8 cellular contexts compared by ENCODE assay signal in the genomic region with DNA sequence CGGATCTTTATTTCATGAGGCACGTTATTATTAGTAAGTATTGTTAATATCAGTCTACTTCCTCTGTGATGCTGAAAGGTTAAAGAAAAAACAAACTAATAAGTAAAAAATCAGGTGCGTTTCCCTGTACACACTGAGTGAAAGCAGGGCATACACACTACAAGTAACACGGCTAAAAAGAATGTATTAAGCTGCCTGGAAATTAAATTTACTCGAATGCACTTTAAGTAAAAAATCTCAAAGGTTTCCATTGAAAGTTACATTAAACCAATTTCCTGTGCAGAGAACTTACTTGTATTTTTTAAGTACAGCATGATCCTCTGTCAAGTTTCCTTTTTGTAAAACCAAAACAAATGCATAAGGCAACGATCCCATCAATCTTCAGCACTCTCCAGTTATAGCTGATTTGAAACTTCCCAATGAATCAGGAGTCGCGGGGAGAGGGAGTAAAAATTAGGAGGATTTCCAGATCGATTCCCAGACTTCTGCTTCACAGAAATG. TPM values are rescaled to one million over a fixed set of nuclear protein-coding genes. Genes with fewer than 3 reads are reported as not detected.
A peak's percentile ranks its signal among the peaks of the same experiment; 100 is the strongest.
DNase-seq lines count a peak whose midpoint lies in the region; TF ChIP-seq lines count a peak whose summit lies in the region.

No MANE protein-coding gene starts in this region.

- peak overlapping the region; percentile 86 for H2AFZ ChIP-seq in parathyroid adenoma

- H3K79me2 ChIP-seq in parathyroid adenoma = no peaks in the 10 kb centered on the region

- H3K4me1 ChIP-seq in NT2/D1 (ENCODE audit: insufficient read depth, insufficient read length) (peaks cover 3% of the 10 kb centered on the region), parathyroid adenoma (peaks cover 12% of the 10 kb centered on the region)

- H3K36me3 ChIP-seq in GM06990 (ENCODE audit: control insufficient read depth, insufficient read depth, low read length) (no peaks in the 10 kb centered on the region), NT2/D1 (ENCODE audit: insufficient read depth, insufficient read length, low read length) (no peaks in the 10 kb centered on the region), parathyroid adenoma (ENCODE audit: control insufficient read depth, insufficient read depth, low read length) (no peaks in the 10 kb centered on the region)

- H3K27ac ChIP-seq in parathyroid adenoma = peak overlapping the region; percentile 80

- TF ChIP-seq CTCF in GM06990 (IDR thresholded peaks at IDR 0.05; ENCODE audit: insufficient read depth, low read length, poor library complexity, severe bottlenecking) (no peak), epithelial cell of esophagus (IDR thresholded peaks at IDR 0.05; ENCODE audit: insufficient read depth, low read depth, low read length, missing control alignments) (no peak), parathyroid adenoma (IDR thresholded peaks at IDR 0.05) (no peak)

- H3K4me2 ChIP-seq in parathyroid adenoma (ENCODE audit: low read length) = peak overlapping the region; percentile 73

- DNase-seq in GM06990 (ENCODE audit: extremely low read depth, insufficient read length) (no peak), NT2/D1 (ENCODE audit: low read depth, low spot score) (no peak), epithelial cell of esophagus (ENCODE audit: low read depth) (no peak), ureter (ENCODE audit: low spot score) (no peak), SIG-M5 treated with dmso at 0.1 percent for 504 hours (lab: John Stamatoyannopoulos, UW; ENCODE audit: unreplicated experiment) (no peak)
- DNase-seq in stimulated activated CD4-positive, alpha-beta T cell treated with anti-CD3 and anti-CD28 coated beads, Interleukin-1b, Interleukin-23, amount 100 ng/mL, for 48 hours = no peak
- no peak for DNase-seq in activated CD4-positive, CD25-positive, alpha-beta regulatory T cell treated with anti-CD3 and anti-CD28 coated beads, Interleukin-2, amount 50 U/mL, for 72 hours

- peak overlapping the region; percentile 98 for H3K4me3 ChIP-seq in GM06990 (replicated peaks; ENCODE audit: low read depth, low read length)
- peak overlapping the region; percentile 54 for H3K4me3 ChIP-seq in NT2/D1 (ENCODE audit: insufficient read length, low read depth)
- H3K4me3 ChIP-seq in epithelial cell of esophagus (ENCODE audit: low read length) = peak overlapping the region; percentile 56
- H3K4me3 ChIP-seq in parathyroid adenoma (ENCODE audit: low read depth, low read length) = peak overlapping the region; percentile 93

- no peaks in the 10 kb centered on the region for H3K27me3 ChIP-seq in GM06990 (replicated peaks; ENCODE audit: control insufficient read depth, insufficient read depth, low read length)
- H3K27me3 ChIP-seq in NT2/D1 (ENCODE audit: insufficient read depth, insufficient read length) = peaks cover 37% of the 10 kb centered on the region
- no peaks in the 10 kb centered on the region for H3K27me3 ChIP-seq in parathyroid adenoma (ENCODE audit: control insufficient read depth, insufficient read depth, low read length)

- H3K9me3 ChIP-seq in NT2/D1 (ENCODE audit: insufficient read depth, low read length) = no peaks in the 10 kb centered on the region
- no peaks in the 10 kb centered on the region for H3K9me3 ChIP-seq in parathyroid adenoma (ENCODE audit: control insufficient read depth, low read length)

- H3K9ac ChIP-seq in NT2/D1 (ENCODE audit: insufficient read length, low read depth) = peak overlapping the region; percentile 64
- H3K9ac ChIP-seq in parathyroid adenoma = peak overlapping the region; percentile 25

RNA-seq across cellular contexts. Expression of a gene that starts 0.6 kb away (rescaled TPM):
- 13.3 TPM for total RNA-seq in ureter

RNA-seq across cellular contexts. Expression of a gene that starts 48.1 kb away (rescaled TPM):
- 57.6 TPM for total RNA-seq in ureter
